In the genomic region with DNA sequence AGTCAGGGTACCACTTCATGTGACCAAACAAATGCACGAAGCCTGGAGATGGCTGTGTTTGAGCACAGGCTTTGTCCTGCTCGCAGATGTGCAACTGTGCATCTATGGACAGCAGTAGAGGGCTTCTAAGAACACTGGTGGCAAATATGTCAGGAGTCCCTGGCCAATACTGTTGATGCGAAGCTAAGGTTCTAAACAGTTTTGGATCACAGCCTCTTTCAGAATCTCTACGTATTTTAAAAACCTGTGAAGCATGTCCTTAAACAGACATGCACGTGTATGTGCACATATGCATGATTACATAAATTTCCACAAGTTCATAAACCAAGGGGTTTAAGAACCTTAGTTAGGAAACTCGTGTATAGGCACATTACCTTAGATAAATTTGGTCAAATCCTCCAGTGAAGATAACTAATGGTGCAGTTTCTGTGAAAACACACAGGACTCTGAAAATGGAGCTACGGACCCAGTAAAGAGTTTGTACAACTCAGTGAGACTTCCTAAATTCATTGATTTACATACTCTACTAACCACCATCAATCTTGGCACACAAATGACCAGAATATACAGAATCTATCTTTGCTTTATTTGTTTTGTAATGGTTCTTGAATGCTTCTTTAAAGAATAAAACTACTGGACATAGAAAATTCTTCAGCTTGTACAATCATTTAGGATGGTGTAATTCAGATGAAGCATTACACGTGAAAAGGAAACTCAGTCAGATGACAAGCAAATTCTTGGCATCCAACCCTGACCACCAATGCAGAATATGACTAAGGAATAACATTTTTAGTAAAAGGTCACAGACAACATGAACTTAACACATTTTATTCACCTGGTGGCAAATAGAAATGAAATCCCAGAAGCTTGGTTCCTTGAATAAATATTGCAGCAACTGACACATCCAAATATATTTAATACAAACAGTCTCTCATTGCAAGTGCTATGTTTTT, we compare ENCODE assay signal across 8 cellular contexts. TPM values are rescaled to one million over a fixed set of nuclear protein-coding genes. Genes with fewer than 3 reads are reported as not detected.
DNase-seq lines count a peak whose midpoint lies in the region; ATAC-seq and TF ChIP-seq lines count a peak whose summit lies in the region.

No MANE protein-coding gene starts in this region.

- peaks cover 3% of the 10 kb centered on the region for H3K9me3 Mint-ChIP-seq in stimulated activated naive CD8-positive, alpha-beta T cell treated with anti-CD3 and anti-CD28 coated beads, Interleukin-15, Interleukin-2, amounts not matched to agents 100 ng/mL and 50 ng/mL, for 24 hours

- H3K27me3 ChIP-seq in ascending aorta (no peaks in the 10 kb centered on the region), right cardiac atrium (ENCODE audit: control insufficient read depth, insufficient read depth) (no peaks in the 10 kb centered on the region)

- peak overlapping the region; percentile 50 for H3K4me3 Mint-ChIP-seq in stimulated activated naive CD8-positive, alpha-beta T cell treated with anti-CD3 and anti-CD28 coated beads, Interleukin-15, Interleukin-2, amounts not matched to agents 100 ng/mL and 50 ng/mL, for 24 hours

- H3K36me3 ChIP-seq in ascending aorta = no peaks in the 10 kb centered on the region

- WGBS in right cardiac atrium = 79% methylated on average over 8 of the region's 8 CpGs

- peak; percentile 89 for DNase-seq in AG10803 (ENCODE audit: low read depth)
- no peak for DNase-seq in ascending aorta (ENCODE audit: low spot score in 2 of 2)
- no peak for DNase-seq in stimulated activated naive CD4-positive, alpha-beta T cell (lab: John Stamatoyannopoulos, UW)
- no peak for DNase-seq in right cardiac atrium
- no peak for DNase-seq in NCI-H774 (lab: John Stamatoyannopoulos, UW)

- ATAC-seq in GM19043 (IDR thresholded peaks at IDR 0.05; ENCODE audit: low read depth, unreplicated experiment) (peak; percentile 41), HG03196 (IDR thresholded peaks at IDR 0.05; ENCODE audit: unreplicated experiment) (peak; percentile 45), right cardiac atrium (no peak)

- TF ChIP-seq CTCF in AG10803 (conservative IDR thresholded peaks at IDR 0.05; ENCODE audit: low read length) (no peak), ascending aorta (IDR thresholded peaks at IDR 0.05) (no peak)

- H3K36me3 Mint-ChIP-seq in stimulated activated naive CD8-positive, alpha-beta T cell treated with anti-CD3 and anti-CD28 coated beads, Interleukin-15, Interleukin-2, amounts not matched to agents 100 ng/mL and 50 ng/mL, for 24 hours (ENCODE audit: low read depth) = peaks cover 39% of the 10 kb centered on the region

- H3K27ac Mint-ChIP-seq in stimulated activated naive CD8-positive, alpha-beta T cell treated with anti-CD3 and anti-CD28 coated beads, Interleukin-15, Interleukin-2, amounts not matched to agents 100 ng/mL and 50 ng/mL, for 24 hours = peak overlapping the region; percentile 85

- H3K27me3 Mint-ChIP-seq in stimulated activated naive CD8-positive, alpha-beta T cell treated with anti-CD3 and anti-CD28 coated beads, Interleukin-15, Interleukin-2, amounts not matched to agents 100 ng/mL and 50 ng/mL, for 24 hours = no peaks in the 10 kb centered on the region

- peaks cover 57% of the 10 kb centered on the region for H3K4me1 Mint-ChIP-seq in stimulated activated naive CD8-positive, alpha-beta T cell treated with anti-CD3 and anti-CD28 coated beads, Interleukin-15, Interleukin-2, amounts not matched to agents 100 ng/mL and 50 ng/mL, for 24 hours (ENCODE audit: low read depth)

- H3K4me3 ChIP-seq in AG10803 (ENCODE audit: low read length) (no peak overlapping the region), ascending aorta (no peak overlapping the region), right cardiac atrium (ENCODE audit: low read length) (no peak overlapping the region)

- H3K9me3 ChIP-seq in ascending aorta = no peaks in the 10 kb centered on the region
- H3K9me3 ChIP-seq in right cardiac atrium (ENCODE audit: control insufficient read depth, low read length) = no peaks in the 10 kb centered on the region

- H3K27ac ChIP-seq in ascending aorta = peak overlapping the region; percentile 42 to 58
- H3K27ac ChIP-seq in right cardiac atrium (ENCODE audit: low read length) = no peak overlapping the region

- intact Hi-C loops in ascending aorta (cut with DNase I) (no loop called here), right cardiac atrium (cut with DNase I) (no loop called here)

- H3K4me1 ChIP-seq in ascending aorta = peaks cover 0 to 7% of the 10 kb centered on the region in 2 donors
- no peaks in the 10 kb centered on the region for H3K4me1 ChIP-seq in right cardiac atrium (ENCODE audit: control insufficient read depth, insufficient read depth, low read length)

RNA-seq across cellular contexts. Expression of a gene that starts 27.4 kb away (rescaled TPM):
- 4.5 TPM for total RNA-seq in ascending aorta
- total RNA-seq in right cardiac atrium = under 1 TPM in 3 of 4 donors, not detected in 1; 0.20 to 0.68 (median 0.47) TPM
- polyA plus RNA-seq in right cardiac atrium = 0.25 TPM

Comparison
In these comparisons a context has a peak if more than half of its experiments do, and no peak if none do; other contexts are left out.
1. ATAC-seq: peak in GM19043 (single experiment) and HG03196 (single experiment); none in right cardiac atrium (0 of 2).